1 cellular context compared by ENCODE assay signal in genomic region chr5:134411546-134412266, GRCh38.
TF ChIP-seq lines count a peak whose summit lies in the region.

Gene CDKN2AIPNL, minus strand, starts transcription at chr5:134411881. Its CDS starts 27 bp downstream, at chr5:134411854.

TF ChIP-seq in HEK293, 187 proteins besides CTCF, POLR2A, EP300 and RAD21 (continued from another document):
- TF ChIP-seq ZSCAN5A (tag by site-specific recombination; IDR thresholded peaks at IDR 0.05), result peak; percentile 88
- TF ChIP-seq ZNF513 (tag by site-specific recombination; IDR thresholded peaks at IDR 0.05), result 0 out of 2 replicates have a peak, but pooled peaks have one; percentile 18
- peak; percentile 11; the same call in 1 of the 2 replicates for TF ChIP-seq ZNF488 (tag by site-specific recombination; IDR thresholded peaks at IDR 0.05)
- TF ChIP-seq ZNF629 (tag by site-specific recombination; IDR thresholded peaks at IDR 0.05), result peak; percentile 74
- peak; percentile 24; the same call in 1 of the 2 replicates for TF ChIP-seq KLF1 (tag by site-specific recombination; IDR thresholded peaks at IDR 0.05)
- no peak for TF ChIP-seq SCRT1 (tag by site-specific recombination; IDR thresholded peaks at IDR 0.05; ENCODE audit: borderline replicate concordance)
- peak; percentile 32; the same call in 1 of the 2 replicates for TF ChIP-seq ZNF600 (tag by site-specific recombination; IDR thresholded peaks at IDR 0.05)
- TF ChIP-seq ZNF16 (tag by site-specific recombination; IDR thresholded peaks at IDR 0.05; ENCODE audit: low read depth), result no peak
- peak; percentile 99 for TF ChIP-seq ZSCAN30 (tag by site-specific recombination; IDR thresholded peaks at IDR 0.05)
- no peak for TF ChIP-seq ZNF426 (tag by site-specific recombination; IDR thresholded peaks at IDR 0.05)
- TF ChIP-seq ZNF561 (tag by site-specific recombination; IDR thresholded peaks at IDR 0.05; ENCODE audit: borderline replicate concordance), result peak; percentile 91
- TF ChIP-seq ZNF26 (tag by site-specific recombination; IDR thresholded peaks at IDR 0.05), result no peak
- peak; percentile 77 for TF ChIP-seq ZBTB17 (tag by site-specific recombination; IDR thresholded peaks at IDR 0.05)
- TF ChIP-seq ZNF324 (tag by site-specific recombination; IDR thresholded peaks at IDR 0.05), result peak; percentile 87
- peak; percentile 76 for TF ChIP-seq REST (tag by site-specific recombination; IDR thresholded peaks at IDR 0.05)
- TF ChIP-seq KLF16 (tag by site-specific recombination; IDR thresholded peaks at IDR 0.05), result peak; percentile 79
- TF ChIP-seq ZNF10 (tag by site-specific recombination; IDR thresholded peaks at IDR 0.05), result peak; percentile 60; the same call in 1 of the 2 replicates
- no peak for TF ChIP-seq ZNF514 (tag by site-specific recombination; IDR thresholded peaks at IDR 0.05)
- TF ChIP-seq GLI2 (tag by site-specific recombination; IDR thresholded peaks at IDR 0.05; ENCODE audit: borderline replicate concordance, low read depth), result no peak
- no peak for TF ChIP-seq ZSCAN16 (tag by site-specific recombination; IDR thresholded peaks at IDR 0.05)
- TF ChIP-seq ZNF585B (tag by site-specific recombination; IDR thresholded peaks at IDR 0.05), result no peak
- TF ChIP-seq ZNF792 (tag by site-specific recombination; IDR thresholded peaks at IDR 0.05), result no peak
- TF ChIP-seq ZNF596 (tag by site-specific recombination; IDR thresholded peaks at IDR 0.05), result peak; percentile 7; the same call in 1 of the 2 replicates
- peak; percentile 93 for TF ChIP-seq ZNF2 (tag by site-specific recombination; IDR thresholded peaks at IDR 0.05)
- TF ChIP-seq RBAK (tag by site-specific recombination; IDR thresholded peaks at IDR 0.05), result no peak
- peak; percentile 25; the same call in 1 of the 2 replicates for TF ChIP-seq ZNF677 (tag by site-specific recombination; IDR thresholded peaks at IDR 0.05)
- TF ChIP-seq SP7 (tag by site-specific recombination; IDR thresholded peaks at IDR 0.05), result peak; percentile 84
- 0 out of 2 replicates have a peak, but pooled peaks have one; percentile 82 for TF ChIP-seq HOXC10 (CRISPR knock-in tag; IDR thresholded peaks at IDR 0.05)
- 0 out of 2 replicates have a peak, but pooled peaks have one; percentile 41 for TF ChIP-seq ZNF174 (tag by site-specific recombination; IDR thresholded peaks at IDR 0.05)
- no peak for TF ChIP-seq ZNF155 (tag by site-specific recombination; IDR thresholded peaks at IDR 0.05)
- peak; percentile 87 for TF ChIP-seq ZNF610 (tag by site-specific recombination; IDR thresholded peaks at IDR 0.05; ENCODE audit: borderline replicate concordance)
- no peak for TF ChIP-seq ZNF624 (tag by site-specific recombination; IDR thresholded peaks at IDR 0.05)
- 0 out of 2 replicates have a peak, but pooled peaks have one; percentile 34 for TF ChIP-seq ZBTB1 (tag by site-specific recombination; IDR thresholded peaks at IDR 0.05)
- TF ChIP-seq ZBTB44 (tag by site-specific recombination; IDR thresholded peaks at IDR 0.05), result peak; percentile 85
- no peak for TF ChIP-seq ZNF18 (tag by site-specific recombination; IDR thresholded peaks at IDR 0.05)
- TF ChIP-seq KLF9 (tag by site-specific recombination; IDR thresholded peaks at IDR 0.05; ENCODE audit: low read depth), result no peak; the same call in 1 of the 2 replicates
- no peak for TF ChIP-seq ZBTB21 (tag by site-specific recombination; IDR thresholded peaks at IDR 0.05)
- TF ChIP-seq ZIC2 (tag by site-specific recombination; IDR thresholded peaks at IDR 0.05), result peak; percentile 58
- TF ChIP-seq ZNF645 (tag by site-specific recombination; IDR thresholded peaks at IDR 0.05), result no peak
- no peak for TF ChIP-seq ZNF544 (tag by site-specific recombination; IDR thresholded peaks at IDR 0.05)
- no peak for TF ChIP-seq ZFP3 (tag by site-specific recombination; IDR thresholded peaks at IDR 0.05; ENCODE audit: low read depth)
- peak; percentile 66 for TF ChIP-seq ZBTB26 (tag by site-specific recombination; optimal IDR thresholded peaks at IDR 0.05)
- TF ChIP-seq ZNF704 (tag by site-specific recombination; IDR thresholded peaks at IDR 0.05), result no peak
- peak; percentile 42; the same call in 1 of the 2 replicates for TF ChIP-seq WT1 (tag by site-specific recombination; IDR thresholded peaks at IDR 0.05)
